ENCODE assay signal across 23 cellular contexts in genomic region chr1:87111659-87112339, GRCh38.
"Had no signal": no experiment of that assay in that cellular context is flagged by ENCODE, and none has a peak within 500 bp of the region (broad histone marks: within the 10 kb centered on the region; RNA-seq: fewer than 3 reads in every experiment).

No MANE protein-coding gene starts in this region.

- H3K4me1 ChIP-seq: colonic mucosa, esophagus squamous epithelium, neural progenitor cell, spleen, testis, upper lobe of right lung, vagina had no signal

- H3K4me2 ChIP-seq: neural progenitor cell had no signal

- H2AFZ ChIP-seq: neural progenitor cell had no signal

- H3K9me3 Mint-ChIP-seq: naive thymus-derived CD8-positive, alpha-beta T cell; neural progenitor cell; stimulated activated naive B cell treated with anti-CD40 and anti-IgM and Interleukin-4, amounts not matched to agents 10 μg/mL and 1 μg/mL and 100 μg/mL, for 72 hours; stimulated activated naive CD8-positive, alpha-beta T cell treated with anti-CD3 and anti-CD28 coated beads, Interleukin-15, amount 100 ng/mL, for 72 hours had no signal

- H3K27me3 Mint-ChIP-seq: naive thymus-derived CD8-positive, alpha-beta T cell; stimulated activated naive B cell treated with anti-CD40 and anti-IgM and Interleukin-4, amounts not matched to agents 10 μg/mL and 1 μg/mL and 100 μg/mL, for 72 hours; stimulated activated naive CD8-positive, alpha-beta T cell treated with anti-CD3 and anti-CD28 coated beads, Interleukin-15, amount 100 ng/mL, for 72 hours had no signal

- H3K36me3 ChIP-seq: colonic mucosa, esophagus squamous epithelium, neural progenitor cell, ovary, spleen, tibial nerve, upper lobe of right lung, vagina had no signal

- ATAC-seq: mucosa of descending colon; naive thymus-derived CD8-positive, alpha-beta T cell; right cardiac atrium; stimulated activated naive B cell treated with anti-CD40 and anti-IgM and Interleukin-4, amounts not matched to agents 10 μg/mL and 1 μg/mL and 100 μg/mL, for 72 hours; stimulated activated naive CD8-positive, alpha-beta T cell treated with anti-CD3 and anti-CD28 coated beads, Interleukin-15, amount 100 ng/mL, for 72 hours; upper lobe of right lung had no signal

- H3K4me3 ChIP-seq: colonic mucosa, esophagus squamous epithelium, mucosa of descending colon, neural progenitor cell, ovary, spleen, testis, tibial nerve, upper lobe of right lung, vagina had no signal

- H3K27ac Mint-ChIP-seq: neural progenitor cell; stimulated activated naive B cell treated with anti-CD40 and anti-IgM and Interleukin-4, amounts not matched to agents 10 μg/mL and 1 μg/mL and 100 μg/mL, for 72 hours had no signal

- H3K4me3 Mint-ChIP-seq: naive thymus-derived CD8-positive, alpha-beta T cell; neural progenitor cell; stimulated activated naive B cell treated with anti-CD40 and anti-IgM and Interleukin-4, amounts not matched to agents 10 μg/mL and 1 μg/mL and 100 μg/mL, for 72 hours; stimulated activated naive CD8-positive, alpha-beta T cell treated with anti-CD3 and anti-CD28 coated beads, Interleukin-15, amount 100 ng/mL, for 72 hours had no signal

- H3K36me3 Mint-ChIP-seq: neural progenitor cell had no signal

- H3K4me1 Mint-ChIP-seq: naive thymus-derived CD8-positive, alpha-beta T cell; stimulated activated naive B cell treated with anti-CD40 and anti-IgM and Interleukin-4, amounts not matched to agents 10 μg/mL and 1 μg/mL and 100 μg/mL, for 72 hours; stimulated activated naive CD8-positive, alpha-beta T cell treated with anti-CD3 and anti-CD28 coated beads, Interleukin-15, amount 100 ng/mL, for 72 hours had no signal

- H3K27ac ChIP-seq: colonic mucosa, esophagus squamous epithelium, neural progenitor cell, ovary, spleen, testis, upper lobe of right lung, vagina had no signal

- H3K27me3 ChIP-seq: colonic mucosa, esophagus squamous epithelium, neural progenitor cell, ovary, spleen, testis, tibial nerve, upper lobe of right lung, vagina had no signal

- H3K9me3 ChIP-seq: colonic mucosa, esophagus squamous epithelium, mucosa of descending colon, ovary, spleen, testis, tibial nerve, upper lobe of right lung, vagina had no signal

- DNase-seq: colonic mucosa; dermis blood vessel endothelial cell; esophagus squamous epithelium; foreskin melanocyte; head of caudate nucleus; hippocampal formation; kidney glomerular epithelial cell; mucosa of descending colon; naive thymus-derived CD8-positive, alpha-beta T cell; nucleus accumbens; ovary; right cardiac atrium; spleen; stimulated activated CD4-positive, alpha-beta T cell treated with anti-CD3 and anti-CD28 coated beads, Interleukin-15, amount 100 ng/mL, for 24 hours; stimulated activated CD4-positive, alpha-beta T cell treated with anti-CD3 and anti-CD28 coated beads, Interleukin-1b, Interleukin-23, amount 100 ng/mL, for 48 hours; stimulated activated CD4-positive, alpha-beta T cell treated with anti-CD3 and anti-CD28 coated beads, Interleukin-4, amount 100 ng/mL, for 4 hours; stimulated activated naive B cell treated with anti-CD40 and anti-IgM and Interleukin-4, amounts not matched to agents 10 μg/mL and 1 μg/mL and 100 μg/mL, for 72 hours; stimulated activated naive CD8-positive, alpha-beta T cell treated with anti-CD3 and anti-CD28 coated beads, Interleukin-15, amount 100 ng/mL, for 72 hours; testis; upper lobe of right lung had no signal
